21 cellular contexts compared by ENCODE assay signal in the genomic region with DNA sequence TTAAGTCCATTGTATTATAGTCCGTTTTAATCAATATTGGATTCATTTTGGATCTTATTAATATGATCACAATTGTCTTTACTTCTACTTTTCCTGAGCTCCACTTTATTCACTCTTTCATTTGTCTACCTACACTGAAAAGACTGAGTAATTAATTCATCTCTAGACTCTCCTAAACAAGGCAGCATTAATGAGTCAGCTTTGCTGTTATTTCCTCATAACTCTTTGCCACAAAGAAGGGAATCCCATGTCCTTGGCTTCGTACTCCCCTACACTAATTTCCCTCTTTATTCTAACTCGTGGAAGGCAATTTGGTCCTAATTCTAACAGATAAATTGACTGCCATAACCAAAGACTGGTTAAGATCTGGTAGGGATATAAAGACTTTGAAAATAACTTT.
DNase-seq lines count a peak whose midpoint lies in the region; ATAC-seq and TF ChIP-seq lines count a peak whose summit lies in the region.
"Had no signal": no experiment of that assay in that cellular context is flagged by ENCODE, and none has a peak within 500 bp of the region (broad histone marks: within the 10 kb centered on the region; RNA-seq: fewer than 3 reads in every experiment).

No MANE protein-coding gene starts in this region.

- H3K27me3 ChIP-seq in mammary epithelial cell (ENCODE audit: insufficient read depth, low read length): no peaks in the 10 kb centered on the region
- H3K27me3 ChIP-seq: Peyer's patch had no signal

- in situ Hi-C loops in mammary epithelial cell (cut with MboI; ENCODE audit: low sequenced_read_pairs in 2 of 2): loop anchor here (10.0 kb wide), 2 partner anchors 365 to 575 kb away; no protein-coding TSS in a partner anchor

- no peak overlapping the region for H3K9ac ChIP-seq in mammary epithelial cell (ENCODE audit: insufficient read depth, low read length)

- intact Hi-C loops in mammary epithelial cell (cut with micrococcal nuclease): no loop called here

- dilution Hi-C loops in mammary epithelial cell (cut with HindIII; ENCODE audit: low sequenced_read_pairs): no loop called here

- no peaks in the 10 kb centered on the region for H4K20me1 ChIP-seq in mammary epithelial cell (ENCODE audit: insufficient read depth, low read length)

- no peak overlapping the region for H3K4me3 ChIP-seq in mammary epithelial cell (replicated peaks in 1 of 3; ENCODE audit: insufficient read depth in 1 of 3, low read depth in 2 of 3, low read length in 3 of 3)
- H3K4me3 ChIP-seq: Peyer's patch had no signal

- H3K9me3 ChIP-seq in mammary epithelial cell (replicated peaks; ENCODE audit: insufficient read depth, low read length): no peaks in the 10 kb centered on the region
- H3K9me3 ChIP-seq: Peyer's patch had no signal

- no peaks in the 10 kb centered on the region for H3K4me1 ChIP-seq in mammary epithelial cell (ENCODE audit: insufficient read depth, low read length)
- H3K4me1 ChIP-seq: Peyer's patch had no signal

- H3K4me2 ChIP-seq in mammary epithelial cell (ENCODE audit: insufficient read depth, low read depth, low read length): no peak overlapping the region

- H2AFZ ChIP-seq in mammary epithelial cell (ENCODE audit: low read depth, low read length): no peak overlapping the region

- no TSS peak for BruUV-seq in mammary epithelial cell (replicated peaks; lab: Mats Ljungman, UMichigan)

- DNase-seq in EH (ENCODE audit: low read depth) (peak; percentile 3), LHCN-M2 (ENCODE audit: low read depth) (peak; percentile 5), mammary epithelial cell (peak; percentile 28), renal cortical epithelial cell (ENCODE audit: low read depth) (peak; percentile 81), NOMO-1 (lab: John Stamatoyannopoulos, UW; ENCODE audit: unreplicated experiment in 2 of 2) (no peak), islet precursor cell (no peak), NCI-H2107 (lab: John Stamatoyannopoulos, UW) (no peak)
- DNase-seq: Calu3; CD4-positive, alpha-beta memory T cell; GDM1; GOT3; IMR-90; Karpas-422; NCI-H1436 treated with DMSO at 0.1 percent for 48 hours; NCI-H2029 treated with DMSO at 0.1 percent for 48 hours; NCI-H510A; NCI-H82; Peyer's patch; SHP77 had no signal

- WGBS in mammary epithelial cell (ENCODE audit: low coverage, missing lambda C conversion rate): 55% methylated on average over 3 of the region's 3 CpGs

- no peak overlapping the region for H3K27ac ChIP-seq in mammary epithelial cell (ENCODE audit: insufficient read depth, low read depth, low read length)
- H3K27ac ChIP-seq: Peyer's patch had no signal

- no peak for TF ChIP-seq CTCF in mammary epithelial cell (conservative IDR thresholded peaks at IDR 0.05 in 1 of 2, IDR thresholded peaks at IDR 0.05 in 1 of 2; ENCODE audit: extremely low read depth in 1 of 2, insufficient read depth in 1 of 2, low read depth in 1 of 2, low read length in 2 of 2)

- no peaks in the 10 kb centered on the region for H3K36me3 ChIP-seq in mammary epithelial cell (ENCODE audit: insufficient read depth, low read length)
- H3K36me3 ChIP-seq: Peyer's patch had no signal

- CTCF ChIA-PET in mammary epithelial cell (lab: Charles Lee; ENCODE audit: low non-redundant PET): no interaction called here

- ATAC-seq in HG02610 (IDR thresholded peaks at IDR 0.05; ENCODE audit: unreplicated experiment): no peak
- ATAC-seq: SK-N-SH treated with all-trans-retinoic acid at 6 μM for 48 hours had no signal

- no peaks in the 10 kb centered on the region for H3K79me2 ChIP-seq in mammary epithelial cell (ENCODE audit: insufficient read depth, low read length)

Comparison
In these comparisons a context has a peak if more than half of its experiments do, and no peak if none do; other contexts are left out.
1. DNase-seq: peak in EH (single experiment), LHCN-M2 (single experiment), mammary epithelial cell (single experiment) and renal cortical epithelial cell (single experiment); none in NOMO-1 (0 of 2), islet precursor cell (single experiment) and NCI-H2107 (single experiment).